17 cellular contexts compared by ENCODE assay signal in genomic region chr1:174791863-174792262, GRCh38.
DNase-seq lines count a peak whose midpoint lies in the region; ATAC-seq and TF ChIP-seq lines count a peak whose summit lies in the region.
"Had no signal": no experiment of that assay in that cellular context is flagged by ENCODE, and none has a peak within 500 bp of the region (broad histone marks: within the 10 kb centered on the region; RNA-seq: fewer than 3 reads in every experiment).

No MANE protein-coding gene starts in this region.

- dilution Hi-C loops in mammary epithelial cell (cut with HindIII; ENCODE audit: low sequenced_read_pairs), result no loop called here

- no peaks in the 10 kb centered on the region for H3K79me2 ChIP-seq in neural cell (replicated peaks; ENCODE audit: insufficient read depth, low read length)
- H3K79me2 ChIP-seq in mammary epithelial cell (ENCODE audit: insufficient read depth, low read length), result no peaks in the 10 kb centered on the region

- no peaks in the 10 kb centered on the region for H3F3A ChIP-seq in neural cell (ENCODE audit: insufficient read depth, low read length, poor library complexity, severe bottlenecking)

- intact Hi-C loops in mammary epithelial cell (cut with micrococcal nuclease) (no loop called here), body of pancreas (cut with DNase I) (no loop called here)

- no peak for TF ChIP-seq RAD21 in neural cell (conservative IDR thresholded peaks at IDR 0.05)

- CTCF ChIA-PET in mammary epithelial cell (lab: Charles Lee; ENCODE audit: low non-redundant PET), result no interaction called here

- no peaks in the 10 kb centered on the region for H4K20me1 ChIP-seq in neural cell (ENCODE audit: insufficient read depth)
- H4K20me1 ChIP-seq in mammary epithelial cell (ENCODE audit: insufficient read depth, low read length), result no peaks in the 10 kb centered on the region

- H3K9me3 ChIP-seq in neural cell (ENCODE audit: low read length) (no peaks in the 10 kb centered on the region), mammary epithelial cell (replicated peaks; ENCODE audit: insufficient read depth, low read length) (no peaks in the 10 kb centered on the region), body of pancreas (no peaks in the 10 kb centered on the region)

- TF ChIP-seq CTCF in neural cell (IDR thresholded peaks at IDR 0.05; ENCODE audit: poor library complexity, severe bottlenecking) (no peak), mammary epithelial cell (conservative IDR thresholded peaks at IDR 0.05 in 1 of 2, IDR thresholded peaks at IDR 0.05 in 1 of 2; ENCODE audit: extremely low read depth in 1 of 2, insufficient read depth in 1 of 2, low read depth in 1 of 2, low read length in 2 of 2) (no peak), body of pancreas (IDR thresholded peaks at IDR 0.05) (no peak)

- in situ Hi-C loops in mammary epithelial cell (cut with MboI; ENCODE audit: low sequenced_read_pairs in 2 of 2), result no loop called here

- H3K4me2 ChIP-seq in neural cell (ENCODE audit: low read length) (no peak overlapping the region), mammary epithelial cell (ENCODE audit: insufficient read depth, low read depth, low read length) (no peak overlapping the region)

- BruUV-seq in mammary epithelial cell (replicated peaks; lab: Mats Ljungman, UMichigan), result no TSS peak

- no peaks in the 10 kb centered on the region for H3K27me3 ChIP-seq in neural cell (ENCODE audit: insufficient read depth, low read depth, low read length)
- H3K27me3 ChIP-seq in mammary epithelial cell (ENCODE audit: insufficient read depth, low read length), result no peaks in the 10 kb centered on the region
- H3K27me3 ChIP-seq in body of pancreas, result no peaks in the 10 kb centered on the region

- TF ChIP-seq POLR2A in body of pancreas (IDR thresholded peaks at IDR 0.05), result no peak

- H3K9ac ChIP-seq in neural cell (ENCODE audit: low read length) (peak overlapping the region; percentile 42), mammary epithelial cell (ENCODE audit: insufficient read depth, low read length) (no peak overlapping the region)

- 75% methylated on average over 2 of the region's 2 CpGs for WGBS in mammary epithelial cell (ENCODE audit: low coverage, missing lambda C conversion rate)
- whole genome bisulfite sequencing in body of pancreas, 2 donors, result 56 to 68% methylated on average over 2 of the region's 2 CpGs

- H2AFZ ChIP-seq in neural cell (ENCODE audit: low read depth, low read length) (no peak overlapping the region), mammary epithelial cell (ENCODE audit: low read depth, low read length) (no peak overlapping the region)

- peak; percentile 50 for TF ChIP-seq EP300 in neural cell (conservative IDR thresholded peaks at IDR 0.05; ENCODE audit: poor library complexity, severe bottlenecking)

- H3K9me2 ChIP-seq in neural cell (ENCODE audit: insufficient read depth, low read length), result no peaks in the 10 kb centered on the region

- ATAC-seq in SK-N-SH treated with all-trans-retinoic acid at 6 μM for 48 hours (peak; percentile 11; the same call in 2 of the 3 replicates), body of pancreas (no peak)
- ATAC-seq: T-cell had no signal

- peak overlapping the region; percentile 28 for H3K4me3 ChIP-seq in neural cell (ENCODE audit: low read length)
- H3K4me3 ChIP-seq in mammary epithelial cell (replicated peaks in 1 of 3; ENCODE audit: insufficient read depth in 1 of 3, low read depth in 2 of 3, low read length in 3 of 3), result no peak overlapping the region
- no peak overlapping the region for H3K4me3 ChIP-seq in body of pancreas

- DNase-seq in DMS 273 (lab: John Stamatoyannopoulos, UW; ENCODE audit: unreplicated experiment), result peak; percentile 40
- DNase-seq in DMS 273 treated with DMSO at 0.1 percent for 48 hours (lab: John Stamatoyannopoulos, UW), result no peak
- DNase-seq in NCI-H524 (lab: John Stamatoyannopoulos, UW), result peak; percentile 73 to 90
- DNase-seq in mammary epithelial cell, result no peak
- DNase-seq in activated CD4-positive, alpha-beta T cell treated with anti-CD3 and anti-CD28 coated beads, Interleukin-2, amount 50 U/mL, for 1 hour, result no peak
- no peak for DNase-seq in body of pancreas
- DNase-seq: H7, Kasumi-1, MV-4-11, NCI-H1417 treated with DMSO at 0.1 percent for 48 hours, NCI-H2029 treated with DMSO at 0.1 percent for 48 hours, NCI-H226, SHP77 treated with DMSO at 0.1 percent for 48 hours, T-cell had no signal

- H3K27ac ChIP-seq in neural cell (ENCODE audit: low read length) (peak overlapping the region; percentile 69), mammary epithelial cell (ENCODE audit: insufficient read depth, low read depth, low read length) (no peak overlapping the region), body of pancreas (no peak overlapping the region)
- H3K27ac ChIP-seq: 22Rv1 had no signal

- H3K4me1 ChIP-seq in mammary epithelial cell (ENCODE audit: insufficient read depth, low read length), result peaks cover 37% of the 10 kb centered on the region
- H3K4me1 ChIP-seq in body of pancreas, result no peaks in the 10 kb centered on the region

- H3K36me3 ChIP-seq in neural cell (ENCODE audit: insufficient read depth, low read length), result no peaks in the 10 kb centered on the region
- H3K36me3 ChIP-seq in mammary epithelial cell (ENCODE audit: insufficient read depth, low read length), result no peaks in the 10 kb centered on the region
- H3K36me3 ChIP-seq in body of pancreas (replicated peaks in 1 of 2; ENCODE audit: insufficient read depth in 1 of 2, low read depth in 2 of 2), result no peaks in the 10 kb centered on the region

TF ChIP-seq in SK-N-SH treated with all-trans-retinoic acid at 6 μM for 48 hours, 23 proteins besides CTCF, POLR2A, EP300 and RAD21:
- no peak for TF ChIP-seq PATZ1 (CRISPR knock-in tag; IDR thresholded peaks at IDR 0.05; ENCODE audit: borderline replicate concordance)

TF ChIP-seq in neural cell, 6 proteins besides CTCF, POLR2A, EP300 and RAD21:
- TF ChIP-seq SMC3 (conservative IDR thresholded peaks at IDR 0.05; ENCODE audit: poor library complexity) (no peak), POLR2AphosphoS5 (IDR thresholded peaks at IDR 0.05) (peak; percentile 54)

Comparison
In these comparisons a context has a peak if more than half of its experiments do, and no peak if none do; other contexts are left out.
1. DNase-seq: peak in DMS 273 (single experiment) and NCI-H524 (2 of 2); none in DMS 273 treated with DMSO at 0.1 percent for 48 hours (single experiment), mammary epithelial cell (single experiment), activated CD4-positive, alpha-beta T cell treated with anti-CD3 and anti-CD28 coated beads, Interleukin-2, amount 50 U/mL, for 1 hour (single experiment) and body of pancreas (0 of 4).